ENCODE assay signal across 15 cellular contexts in genomic region chr12:120972870-120973543, GRCh38. TPM values are rescaled to one million over a fixed set of nuclear protein-coding genes. Genes with fewer than 3 reads are reported as not detected.
A peak's percentile ranks its signal among the peaks of the same experiment; 100 is the strongest.
DNase-seq lines count a peak whose midpoint lies in the region; ATAC-seq, FAIRE-seq and TF ChIP-seq lines count a peak whose summit lies in the region.
"Had no signal": no experiment of that assay in that cellular context is flagged by ENCODE, and none has a peak within 500 bp of the region (broad histone marks: within the 10 kb centered on the region; RNA-seq: fewer than 3 reads in every experiment).

No MANE protein-coding gene starts in this region.

- no peak overlapping the region for H3K4me2 ChIP-seq in OCI-LY3 (ENCODE audit: low read length)

- peak; percentile 35 for FAIRE-seq in kidney (lab: Jason Lieb, UNC)

- ATAC-seq in stimulated activated naive B cell treated with anti-CD40 and anti-IgM and Interleukin-4, amounts not matched to agents 10 μg/mL and 1 μg/mL and 100 μg/mL, for 72 hours (replicated peaks), result no peak
- no peak for ATAC-seq in CD8-positive, alpha-beta T cell
- ATAC-seq: Right ventricle myocardium inferior; stimulated activated effector memory CD8-positive, alpha-beta T cell treated with anti-CD3 and anti-CD28 coated beads, Interleukin-12 subunit alpha, Interleukin-12 subunit beta, amount 100 ng/mL, for 72 hours had no signal

- H3K9me3 ChIP-seq in OCI-LY3 (ENCODE audit: insufficient read depth, low read length), result no peaks in the 10 kb centered on the region
- H3K9me3 ChIP-seq in kidney (ENCODE audit: control insufficient read depth in 1 of 2, low read length in 2 of 2), result no peaks in the 10 kb centered on the region
- H3K9me3 ChIP-seq in CD8-positive, alpha-beta T cell (ENCODE audit: low read length), result no peaks in the 10 kb centered on the region

- no peaks in the 10 kb centered on the region for H3K27me3 ChIP-seq in OCI-LY3 (ENCODE audit: low read depth, low read length)
- no peaks in the 10 kb centered on the region for H3K27me3 ChIP-seq in CD8-positive, alpha-beta T cell (ENCODE audit: insufficient read depth, low read length)

- intact Hi-C loops in kidney (cut with DNase I), result loop anchor here (10.0 kb wide), 1 partner anchor 238 kb away; no protein-coding TSS in a partner anchor
- intact Hi-C loops in CD8-positive, alpha-beta T cell (cut with DNase I, micrococcal nuclease), result loop anchor here (5.0 to 10.0 kb wide), 4 partner anchors 116 to 618 kb away; partner anchors contain the start of gene UNC119B (in 1 of the 2)

- H3K36me3 ChIP-seq in OCI-LY3 (replicated peaks; ENCODE audit: low read depth, low read length), result no peaks in the 10 kb centered on the region
- peaks cover 10 to 39% of the 10 kb centered on the region in 2 donors for H3K36me3 ChIP-seq in kidney (ENCODE audit: control insufficient read depth in 1 of 2, insufficient read depth in 2 of 2, low read length in 2 of 2)
- no peaks in the 10 kb centered on the region for H3K36me3 ChIP-seq in CD8-positive, alpha-beta T cell (ENCODE audit: insufficient read depth, low read length)

- H3K9ac ChIP-seq in OCI-LY3 (ENCODE audit: low read length) (no peak overlapping the region), kidney (ENCODE audit: low read length in 2 of 2) (no peak overlapping the region)

- H3K36me3 Mint-ChIP-seq in stimulated activated naive B cell treated with anti-CD40 and anti-IgM and Interleukin-4, amounts not matched to agents 10 μg/mL and 1 μg/mL and 100 μg/mL, for 72 hours, result no peaks in the 10 kb centered on the region
- H3K36me3 Mint-ChIP-seq in CD8-positive, alpha-beta T cell, result no peaks in the 10 kb centered on the region
- H3K36me3 Mint-ChIP-seq: stimulated activated effector memory CD8-positive, alpha-beta T cell treated with anti-CD3 and anti-CD28 coated beads, Interleukin-12 subunit alpha, Interleukin-12 subunit beta, amount 100 ng/mL, for 72 hours had no signal

- no peak overlapping the region for H3K4me3 Mint-ChIP-seq in stimulated activated naive B cell treated with anti-CD40 and anti-IgM and Interleukin-4, amounts not matched to agents 10 μg/mL and 1 μg/mL and 100 μg/mL, for 72 hours
- no peak overlapping the region for H3K4me3 Mint-ChIP-seq in CD8-positive, alpha-beta T cell
- H3K4me3 Mint-ChIP-seq: stimulated activated effector memory CD8-positive, alpha-beta T cell treated with anti-CD3 and anti-CD28 coated beads, Interleukin-12 subunit alpha, Interleukin-12 subunit beta, amount 100 ng/mL, for 72 hours had no signal

- POLR2A ChIA-PET in CD8-positive, alpha-beta T cell (lab: Charles Lee), result no interaction called here

- DNase-seq in DMS53 (lab: John Stamatoyannopoulos, UW), result peak; percentile 42
- DNase-seq in DMS53 treated with DMSO at 0.1 percent for 48 hours (lab: John Stamatoyannopoulos, UW; ENCODE audit: unreplicated experiment), result no peak
- DNase-seq in kidney, result peak; percentile 88
- no peak for DNase-seq in stimulated activated naive B cell treated with anti-CD40 and anti-IgM and Interleukin-4, amounts not matched to agents 10 μg/mL and 1 μg/mL and 100 μg/mL, for 72 hours
- no peak for DNase-seq in CD8-positive, alpha-beta T cell
- DNase-seq in SW480 (ENCODE audit: low spot score), result no peak
- no peak for DNase-seq in T1000 (lab: John Stamatoyannopoulos, UW)
- DNase-seq: 8988T, activated T-cell treated with anti-CD3 and anti-CD28 coated beads for 4 hours, DND-41, NCI-H1105 treated with DMSO at 0.1 percent for 48 hours had no signal

- peak overlapping the region; percentile 54; the same call in 1 of the 2 replicates for H2AFZ ChIP-seq in OCI-LY3 (ENCODE audit: low read depth, low read length)

- H3K4me1 ChIP-seq in OCI-LY3 (ENCODE audit: low read length) (peaks cover 20% of the 10 kb centered on the region), kidney (ENCODE audit: control insufficient read depth in 1 of 2, insufficient read depth in 1 of 2, low read depth in 1 of 2, low read length in 2 of 2) (peaks cover 17 to 23% of the 10 kb centered on the region in 2 donors)
- H3K4me1 ChIP-seq in CD8-positive, alpha-beta T cell (ENCODE audit: insufficient read depth, low read length), result no peaks in the 10 kb centered on the region

- H3K4me3 ChIP-seq in OCI-LY3 (ENCODE audit: low read length), result no peak overlapping the region
- H3K4me3 ChIP-seq in kidney (ENCODE audit: low read length in 2 of 2), result no peak overlapping the region
- no peak overlapping the region for H3K4me3 ChIP-seq in CD8-positive, alpha-beta T cell (ENCODE audit: low read depth, low read length)

- no peaks in the 10 kb centered on the region for H4K20me1 ChIP-seq in OCI-LY3 (ENCODE audit: insufficient read depth, low read length)

- TF ChIP-seq CTCF in OCI-LY3 (IDR thresholded peaks at IDR 0.05; ENCODE audit: low read depth, low read length) (no peak), kidney (IDR thresholded peaks at IDR 0.05; ENCODE audit: borderline replicate concordance, extremely low read depth, insufficient read depth) (no peak)
- no peak for TF ChIP-seq CTCF in CD8-positive, alpha-beta T cell (IDR thresholded peaks at IDR 0.05)

- H3K27ac ChIP-seq in OCI-LY3 (ENCODE audit: low read length), result no peak overlapping the region
- peak overlapping the region; percentile 25 to 32 for H3K27ac ChIP-seq in kidney (ENCODE audit: low read depth in 2 of 2, low read length in 2 of 2)
- no peak overlapping the region for H3K27ac ChIP-seq in CD8-positive, alpha-beta T cell (ENCODE audit: low read depth, low read length)
- H3K27ac ChIP-seq: VCaP had no signal

- no peaks in the 10 kb centered on the region for H3K79me2 ChIP-seq in OCI-LY3 (ENCODE audit: low read length)

- H3K27ac Mint-ChIP-seq in stimulated activated naive B cell treated with anti-CD40 and anti-IgM and Interleukin-4, amounts not matched to agents 10 μg/mL and 1 μg/mL and 100 μg/mL, for 72 hours, result peak overlapping the region; percentile 21
- H3K27ac Mint-ChIP-seq in CD8-positive, alpha-beta T cell, result no peak overlapping the region
- H3K27ac Mint-ChIP-seq: stimulated activated effector memory CD8-positive, alpha-beta T cell treated with anti-CD3 and anti-CD28 coated beads, Interleukin-12 subunit alpha, Interleukin-12 subunit beta, amount 100 ng/mL, for 72 hours had no signal

- H3K27me3 Mint-ChIP-seq in stimulated activated naive B cell treated with anti-CD40 and anti-IgM and Interleukin-4, amounts not matched to agents 10 μg/mL and 1 μg/mL and 100 μg/mL, for 72 hours, result no peaks in the 10 kb centered on the region
- no peaks in the 10 kb centered on the region for H3K27me3 Mint-ChIP-seq in CD8-positive, alpha-beta T cell (ENCODE audit: low read depth)

- H3K9me3 Mint-ChIP-seq in stimulated activated naive B cell treated with anti-CD40 and anti-IgM and Interleukin-4, amounts not matched to agents 10 μg/mL and 1 μg/mL and 100 μg/mL, for 72 hours, result no peaks in the 10 kb centered on the region
- no peaks in the 10 kb centered on the region for H3K9me3 Mint-ChIP-seq in CD8-positive, alpha-beta T cell
- H3K9me3 Mint-ChIP-seq: stimulated activated effector memory CD8-positive, alpha-beta T cell treated with anti-CD3 and anti-CD28 coated beads, Interleukin-12 subunit alpha, Interleukin-12 subunit beta, amount 100 ng/mL, for 72 hours had no signal

- CTCF ChIA-PET in CD8-positive, alpha-beta T cell (lab: Charles Lee), result interaction anchor here (0.6 to 5.3 kb wide), 19 partner anchors 9 to 348 kb away, joined by 3 to 66 read pairs (median 4); no protein-coding TSS in a partner anchor

- peaks cover 6% of the 10 kb centered on the region in 2 donors for H3K4me1 Mint-ChIP-seq in stimulated activated naive B cell treated with anti-CD40 and anti-IgM and Interleukin-4, amounts not matched to agents 10 μg/mL and 1 μg/mL and 100 μg/mL, for 72 hours
- H3K4me1 Mint-ChIP-seq in CD8-positive, alpha-beta T cell (ENCODE audit: low read depth), result peaks cover 5% of the 10 kb centered on the region

RNA-seq across cellular contexts. Expression of gene HNF1A, which starts 5.3 kb away (rescaled TPM):
- total RNA-seq in kidney, result 6.7 TPM
- polyA plus RNA-seq in kidney (ENCODE audit: insufficient read depth, low read depth, low replicate concordance), result 32.4 TPM
- not detected for total RNA-seq in CD8-positive, alpha-beta T cell
- total RNA-seq: Right ventricle myocardium inferior had no signal

RNA-seq across cellular contexts. Expression of gene C12orf43, which starts 43.3 kb away (rescaled TPM):
- 15.6 TPM for total RNA-seq in kidney
- polyA plus RNA-seq in kidney (ENCODE audit: insufficient read depth, low read depth, low replicate concordance), result 10.3 TPM
- 10 to 100 TPM; 20.7 to 21.4 TPM for total RNA-seq in CD8-positive, alpha-beta T cell

Comparison
In these comparisons a context has a peak if more than half of its experiments do, and no peak if none do; other contexts are left out.
1. DNase-seq: peak in DMS53 (single experiment) and kidney (single experiment); none in DMS53 treated with DMSO at 0.1 percent for 48 hours (single experiment), stimulated activated naive B cell treated with anti-CD40 and anti-IgM and Interleukin-4, amounts not matched to agents 10 μg/mL and 1 μg/mL and 100 μg/mL, for 72 hours (single experiment), CD8-positive, alpha-beta T cell (0 of 7), SW480 (single experiment) and T1000 (single experiment).
2. H3K27ac ChIP-seq: peak in kidney (2 of 2); none in OCI-LY3 (single experiment) and CD8-positive, alpha-beta T cell (single experiment).